ENCODE assay signal across 17 cellular contexts in the genomic region with DNA sequence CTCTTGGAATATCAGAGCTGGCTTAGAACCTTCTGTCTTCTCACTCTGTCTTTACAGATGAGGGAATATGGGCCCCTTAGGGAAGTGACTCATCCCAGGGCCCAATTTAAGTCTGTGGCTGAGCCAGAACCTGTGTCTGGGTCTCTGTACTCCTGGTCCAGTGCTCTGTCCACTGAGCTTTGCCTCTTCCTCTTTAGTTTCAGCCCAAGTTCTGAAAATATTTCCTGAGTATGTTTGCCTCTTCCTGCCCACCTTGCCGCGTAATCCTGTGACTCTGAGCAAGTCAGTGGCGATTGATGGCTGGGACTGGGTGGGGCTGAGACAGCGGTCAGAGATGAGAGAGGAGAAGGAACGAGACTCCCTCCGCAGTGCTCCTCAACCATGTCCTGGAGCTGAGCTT. TPM values are rescaled to one million over a fixed set of nuclear protein-coding genes. Genes with fewer than 3 reads are reported as not detected.
DNase-seq lines count a peak whose midpoint lies in the region; FAIRE-seq and TF ChIP-seq lines count a peak whose summit lies in the region.
"Had no signal": no experiment of that assay in that cellular context is flagged by ENCODE, and none has a peak within 500 bp of the region (broad histone marks: within the 10 kb centered on the region; RNA-seq: fewer than 3 reads in every experiment).

No MANE protein-coding gene starts in this region.

- no peaks in the 10 kb centered on the region for H3K79me2 ChIP-seq in ACC112 (ENCODE audit: control insufficient read depth, insufficient read depth, low read length, unreplicated experiment)
- H3K79me2 ChIP-seq: parathyroid adenoma had no signal

- H3K27ac Mint-ChIP-seq in activated CD4-positive, alpha-beta memory T cell treated with anti-CD3 and anti-CD28 coated beads for 36 hours, result no peak overlapping the region

- H3K4me3 ChIP-seq in ACC112 (ENCODE audit: low read depth, low read length) (no peak overlapping the region), fibroblast of pulmonary artery (replicated peaks; ENCODE audit: low read depth, low read length) (no peak overlapping the region)
- H3K4me3 ChIP-seq: colonic mucosa, upper lobe of right lung had no signal

- H3K36me3 Mint-ChIP-seq in activated CD4-positive, alpha-beta memory T cell treated with anti-CD3 and anti-CD28 coated beads for 36 hours, result no peaks in the 10 kb centered on the region
- H3K36me3 Mint-ChIP-seq: activated naive CD4-positive, alpha-beta T cell treated with anti-CD3 and anti-CD28 coated beads, Interleukin-2, amount 50 U/mL, for 24 hours had no signal

- no peak overlapping the region for H3K4me3 Mint-ChIP-seq in activated CD4-positive, alpha-beta memory T cell treated with anti-CD3 and anti-CD28 coated beads for 36 hours
- H3K4me3 Mint-ChIP-seq: activated naive CD4-positive, alpha-beta T cell treated with anti-CD3 and anti-CD28 coated beads, Interleukin-2, amount 50 U/mL, for 24 hours had no signal

- no peaks in the 10 kb centered on the region for H3K27me3 ChIP-seq in ACC112 (ENCODE audit: insufficient read depth, low read length)
- H3K27me3 ChIP-seq: BE2C, colonic mucosa, upper lobe of right lung had no signal

- no peaks in the 10 kb centered on the region for H3K9me3 Mint-ChIP-seq in activated CD4-positive, alpha-beta memory T cell treated with anti-CD3 and anti-CD28 coated beads for 36 hours
- H3K9me3 Mint-ChIP-seq: activated naive CD4-positive, alpha-beta T cell treated with anti-CD3 and anti-CD28 coated beads, Interleukin-2, amount 50 U/mL, for 24 hours had no signal

- CTCF ChIA-PET in activated CD4-positive, alpha-beta memory T cell treated with anti-CD3 and anti-CD28 coated beads for 36 hours (lab: Charles Lee), result interaction anchor here (0.9 to 7.2 kb wide), 3 partner anchors 29 to 454 kb away, joined by 3 to 119 read pairs (median 3); no protein-coding TSS in a partner anchor

- peak overlapping the region; percentile 6; the same call in 1 of the 2 replicates for H3K27ac ChIP-seq in ACC112 (ENCODE audit: low read depth, low read length)
- H3K27ac ChIP-seq: colonic mucosa, parathyroid adenoma, upper lobe of right lung had no signal

- peak; percentile 57 for FAIRE-seq in GM18507 (lab: Jason Lieb, UNC)

- intact Hi-C loops in activated CD4-positive, alpha-beta memory T cell treated with anti-CD3 and anti-CD28 coated beads for 36 hours (cut with micrococcal nuclease), result loop anchor here (10.0 kb wide), 2 partner anchors 165 to 215 kb away; no protein-coding TSS in a partner anchor

- peaks cover 9% of the 10 kb centered on the region for H3K27me3 Mint-ChIP-seq in activated CD4-positive, alpha-beta memory T cell treated with anti-CD3 and anti-CD28 coated beads for 36 hours

- TF ChIP-seq CTCF in fibroblast of pulmonary artery (IDR thresholded peaks at IDR 0.05; ENCODE audit: low read length, missing control alignments), result no peak

- no peaks in the 10 kb centered on the region for H3K36me3 ChIP-seq in ACC112 (ENCODE audit: insufficient read depth, low read length)
- H3K36me3 ChIP-seq: BE2C, colonic mucosa, upper lobe of right lung had no signal

- H3K4me1 ChIP-seq in ACC112 (ENCODE audit: control insufficient read depth, insufficient read depth, low read length, unreplicated experiment), result peaks cover 50% of the 10 kb centered on the region

- POLR2A ChIA-PET in activated CD4-positive, alpha-beta memory T cell treated with anti-CD3 and anti-CD28 coated beads for 36 hours (lab: Charles Lee), result no interaction called here

- no peak for DNase-seq in GM18507 (ENCODE audit: extremely low spot score, insufficient read length, low read depth)
- DNase-seq in activated CD4-positive, alpha-beta memory T cell treated with anti-CD3 and anti-CD28 coated beads for 36 hours, result peak; percentile 32
- peak; percentile 40 for DNase-seq in fibroblast of pulmonary artery (ENCODE audit: low read depth)
- DNase-seq in NCI-H748 treated with DMSO at 0.1 percent for 48 hours (lab: John Stamatoyannopoulos, UW), result no peak
- no peak for DNase-seq in GF-D8 (lab: John Stamatoyannopoulos, UW)
- DNase-seq in cerebellar cortex (ENCODE audit: low spot score), result no peak
- DNase-seq in amygdala (lab: John Stamatoyannopoulos, UW), result no peak
- DNase-seq: BE2C; colonic mucosa; GDM1; Karpas-422; NCI-H2081; stimulated activated CD4-positive, alpha-beta T cell treated with anti-CD3 and anti-CD28 coated beads, Interleukin-15, amount 100 ng/mL, for 24 hours; upper lobe of right lung had no signal

- peaks cover 20% of the 10 kb centered on the region for H3K4me1 Mint-ChIP-seq in activated CD4-positive, alpha-beta memory T cell treated with anti-CD3 and anti-CD28 coated beads for 36 hours (ENCODE audit: low read depth)

- H2AFZ ChIP-seq in ACC112 (ENCODE audit: low read length, unreplicated experiment), result no peak overlapping the region
- H2AFZ ChIP-seq: parathyroid adenoma had no signal

RNA-seq across cellular contexts. Expression of a gene that starts 7.8 kb away (rescaled TPM):
- 1 to 10 TPM; 1.3 to 1.5 TPM for total RNA-seq in activated CD4-positive, alpha-beta memory T cell treated with anti-CD3 and anti-CD28 coated beads for 36 hours

RNA-seq across cellular contexts. Expression of a gene that starts 59.0 kb away (rescaled TPM):
- total RNA-seq in activated CD4-positive, alpha-beta memory T cell treated with anti-CD3 and anti-CD28 coated beads for 36 hours, result 10 to 100 TPM; 74.6 to 76.3 TPM

RNA-seq across cellular contexts. Expression of a gene that starts 59.6 kb away (rescaled TPM):
- total RNA-seq in activated CD4-positive, alpha-beta memory T cell treated with anti-CD3 and anti-CD28 coated beads for 36 hours, result 10 to 100 TPM; 16.0 to 16.4 TPM

Comparison
In these comparisons a context has a peak if more than half of its experiments do, and no peak if none do; other contexts are left out.
1. DNase-seq: peak in activated CD4-positive, alpha-beta memory T cell treated with anti-CD3 and anti-CD28 coated beads for 36 hours (single experiment) and fibroblast of pulmonary artery (single experiment); none in GM18507 (single experiment), NCI-H748 treated with DMSO at 0.1 percent for 48 hours (single experiment), GF-D8 (single experiment), cerebellar cortex (single experiment) and amygdala (0 of 56).